In genomic region chr2:216636570-216637450, GRCh38 we compare ENCODE assay signal across 8 cellular contexts. TPM values are rescaled to one million over a fixed set of nuclear protein-coding genes. Genes with fewer than 3 reads are reported as not detected.
DNase-seq lines count a peak whose midpoint lies in the region; ATAC-seq and TF ChIP-seq lines count a peak whose summit lies in the region.

No MANE protein-coding gene starts in this region.

- peaks cover 0 to 3% (median 0%) of the 10 kb centered on the region in 5 experiments for H3K9me3 Mint-ChIP-seq in brain
- no peaks in the 10 kb centered on the region for H3K9me3 Mint-ChIP-seq in activated CD4-positive, alpha-beta memory T cell treated with anti-CD3 and anti-CD28 coated beads, Interleukin-2, amount 10 ng/mL, durations not matched to agents 7 days and 5 days

- peaks cover 8% of the 10 kb centered on the region for H3K27me3 ChIP-seq in BJ (ENCODE audit: control insufficient read depth, insufficient read depth, low read length)
- H3K27me3 ChIP-seq in lower lobe of right lung (ENCODE audit: low read depth) = peaks cover 56% of the 10 kb centered on the region

- peaks cover 63% of the 10 kb centered on the region for H3K36me3 Mint-ChIP-seq in brain
- peaks cover 4% of the 10 kb centered on the region for H3K36me3 Mint-ChIP-seq in activated CD4-positive, alpha-beta memory T cell treated with anti-CD3 and anti-CD28 coated beads, Interleukin-2, amount 10 ng/mL, durations not matched to agents 7 days and 5 days (ENCODE audit: low read depth)

- peak; percentile 65 to 78 for ATAC-seq in lower lobe of right lung

- no peak for DNase-seq in BJ (ENCODE audit: low read depth)
- peak; percentile 42 for DNase-seq in LoVo (ENCODE audit: low spot score)
- DNase-seq in lower lobe of right lung = peak; percentile 59
- DNase-seq in NCI-H1417 (lab: John Stamatoyannopoulos, UW) = no peak
- no peak for DNase-seq in NCI-H226
- DNase-seq in NCI-H1417 treated with DMSO at 0.1 percent for 48 hours (lab: John Stamatoyannopoulos, UW) = no peak
- DNase-seq in activated CD4-positive, alpha-beta memory T cell treated with anti-CD3 and anti-CD28 coated beads, Interleukin-2, amount 10 ng/mL, durations not matched to agents 7 days and 5 days = no peak

- peak overlapping the region; percentile 56 for H3K4me3 ChIP-seq in BJ (ENCODE audit: low read depth, low read length)
- no peak overlapping the region for H3K4me3 ChIP-seq in lower lobe of right lung

- CTCF ChIA-PET in BJ (lab: Yijun Ruan, JAX) = interaction anchor here (1.5 kb wide), 1 partner anchor 27 kb away, joined by 5 read pairs; no protein-coding TSS in a partner anchor
- CTCF ChIA-PET in activated CD4-positive, alpha-beta memory T cell treated with anti-CD3 and anti-CD28 coated beads, Interleukin-2, amount 10 ng/mL, durations not matched to agents 7 days and 5 days (lab: Charles Lee) = interaction anchor here (0.6 to 0.7 kb wide), 2 partner anchors 13 to 61 kb away, joined by 3 to 5 read pairs; no protein-coding TSS in a partner anchor

- peak overlapping the region; percentile 98 to 100 (median 99) for H3K4me3 Mint-ChIP-seq in brain
- H3K4me3 Mint-ChIP-seq in activated CD4-positive, alpha-beta memory T cell treated with anti-CD3 and anti-CD28 coated beads, Interleukin-2, amount 10 ng/mL, durations not matched to agents 7 days and 5 days = no peak overlapping the region

- H3K4me1 ChIP-seq in lower lobe of right lung = peaks cover 37% of the 10 kb centered on the region

- H3K36me3 ChIP-seq in BJ (ENCODE audit: control insufficient read depth, insufficient read depth, low read length) (no peaks in the 10 kb centered on the region), lower lobe of right lung (no peaks in the 10 kb centered on the region)

- H3K9me3 ChIP-seq in lower lobe of right lung = no peaks in the 10 kb centered on the region

- peak overlapping the region; percentile 96 to 99 (median 98) for H3K27ac Mint-ChIP-seq in brain
- no peak overlapping the region for H3K27ac Mint-ChIP-seq in activated CD4-positive, alpha-beta memory T cell treated with anti-CD3 and anti-CD28 coated beads, Interleukin-2, amount 10 ng/mL, durations not matched to agents 7 days and 5 days

- no peak overlapping the region for H3K27ac ChIP-seq in lower lobe of right lung

- intact Hi-C loops in lower lobe of right lung (cut with DNase I) = no loop called here

- H3K4me1 Mint-ChIP-seq in brain = peaks cover 81% of the 10 kb centered on the region
- H3K4me1 Mint-ChIP-seq in activated CD4-positive, alpha-beta memory T cell treated with anti-CD3 and anti-CD28 coated beads, Interleukin-2, amount 10 ng/mL, durations not matched to agents 7 days and 5 days = peaks cover 15% of the 10 kb centered on the region

- H3K27me3 Mint-ChIP-seq in brain = peaks cover 22% of the 10 kb centered on the region
- H3K27me3 Mint-ChIP-seq in activated CD4-positive, alpha-beta memory T cell treated with anti-CD3 and anti-CD28 coated beads, Interleukin-2, amount 10 ng/mL, durations not matched to agents 7 days and 5 days = peaks cover 52% of the 10 kb centered on the region

- POLR2A ChIA-PET in BJ (lab: Charles Lee) = no interaction called here
- POLR2A ChIA-PET in activated CD4-positive, alpha-beta memory T cell treated with anti-CD3 and anti-CD28 coated beads, Interleukin-2, amount 10 ng/mL, durations not matched to agents 7 days and 5 days (lab: Charles Lee) = no interaction called here

- TF ChIP-seq CTCF in BJ (IDR thresholded peaks at IDR 0.05; ENCODE audit: insufficient read depth, low read depth, low read length) (no peak), brain (conservative IDR thresholded peaks at IDR 0.05) (no peak), lower lobe of right lung (IDR thresholded peaks at IDR 0.05) (no peak)

RNA-seq across cellular contexts. Expression of gene IGFBP2, which starts 3.6 kb away (rescaled TPM):
- polyA plus RNA-seq in BJ (2011; rRNA removed) (122 and 142 TPM in 2 replicates), brain (ENCODE audit: insufficient read depth, low read depth, low replicate concordance) (233 TPM)
- 30.7 and 38.3 TPM in 2 replicates for polyA minus RNA-seq in BJ (2011; rRNA and poly(A)+ RNA removed)
- total RNA-seq in lower lobe of right lung = 37.7 TPM
- total RNA-seq in activated CD4-positive, alpha-beta memory T cell treated with anti-CD3 and anti-CD28 coated beads, Interleukin-2, amount 10 ng/mL, durations not matched to agents 7 days and 5 days = 1 to 10 TPM in 1 of 2 experiments, under 1 TPM in 1; 0.83 to 1.2 TPM

RNA-seq across cellular contexts. Expression of gene IGFBP5, which starts 58.5 kb away (rescaled TPM):
- polyA plus RNA-seq in BJ (2011; rRNA removed) (882 and 1,060 TPM in 2 replicates), brain (ENCODE audit: insufficient read depth, low read depth, low replicate concordance) (769 TPM)
- polyA minus RNA-seq in BJ (2011; rRNA and poly(A)+ RNA removed) = 478 and 512 TPM in 2 replicates
- total RNA-seq in lower lobe of right lung = 145 TPM
- not detected for total RNA-seq in activated CD4-positive, alpha-beta memory T cell treated with anti-CD3 and anti-CD28 coated beads, Interleukin-2, amount 10 ng/mL, durations not matched to agents 7 days and 5 days

Comparison
In these comparisons a context has a peak if more than half of its experiments do, and no peak if none do; other contexts are left out.
1. DNase-seq: peak in LoVo (single experiment) and lower lobe of right lung (single experiment); none in BJ (single experiment), NCI-H1417 (0 of 3), NCI-H226 (single experiment), NCI-H1417 treated with DMSO at 0.1 percent for 48 hours (single experiment) and activated CD4-positive, alpha-beta memory T cell treated with anti-CD3 and anti-CD28 coated beads, Interleukin-2, amount 10 ng/mL, durations not matched to agents 7 days and 5 days (single experiment).
2. RNA of gene IGFBP2, which starts 3.6 kb away (total RNA-seq): 37.7 TPM in lower lobe of right lung (single experiment); 0.83 to 1.2 TPM in activated CD4-positive, alpha-beta memory T cell treated with anti-CD3 and anti-CD28 coated beads, Interleukin-2, amount 10 ng/mL, durations not matched to agents 7 days and 5 days; every median in the first group is over 10 times any median in the second.
3. RNA of gene IGFBP5, which starts 58.5 kb away (total RNA-seq): 145 TPM in lower lobe of right lung (single experiment); not detected in activated CD4-positive, alpha-beta memory T cell treated with anti-CD3 and anti-CD28 coated beads, Interleukin-2, amount 10 ng/mL, durations not matched to agents 7 days and 5 days; every median in the first group is over 100 times any median in the second.